Comparison of ENCODE assay signal across 2 cellular contexts in the genomic region with DNA sequence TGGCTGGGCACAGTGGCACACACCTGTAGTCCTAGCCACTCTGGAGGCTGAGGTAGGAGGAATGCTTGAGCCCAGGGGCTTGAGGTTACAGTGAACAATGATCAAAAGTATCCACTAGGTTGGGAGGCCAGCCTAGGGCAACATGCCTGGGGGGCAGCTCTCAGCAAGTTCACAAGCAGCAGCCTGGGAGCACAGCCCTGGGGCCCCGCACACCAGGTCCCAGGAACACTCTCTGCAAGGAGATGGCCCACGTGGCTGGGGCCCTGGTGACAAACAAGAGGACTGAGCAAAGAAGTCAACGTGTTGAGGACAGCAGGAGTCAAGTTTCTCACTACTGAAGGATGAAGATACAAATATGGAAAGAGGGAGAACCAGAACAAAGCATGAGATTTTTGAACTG.
A peak's percentile ranks its signal among the peaks of the same experiment; 100 is the strongest.
TF ChIP-seq lines count a peak whose summit lies in the region.

No MANE protein-coding gene starts in this region.

TF ChIP-seq in HepG2, 621 proteins besides CTCF, POLR2A, EP300 and RAD21:
- TF ChIP-seq ZNF687 (CRISPR knock-in tag; IDR thresholded peaks at IDR 0.05), result peak; percentile 36
- TF ChIP-seq, protein P1, sequence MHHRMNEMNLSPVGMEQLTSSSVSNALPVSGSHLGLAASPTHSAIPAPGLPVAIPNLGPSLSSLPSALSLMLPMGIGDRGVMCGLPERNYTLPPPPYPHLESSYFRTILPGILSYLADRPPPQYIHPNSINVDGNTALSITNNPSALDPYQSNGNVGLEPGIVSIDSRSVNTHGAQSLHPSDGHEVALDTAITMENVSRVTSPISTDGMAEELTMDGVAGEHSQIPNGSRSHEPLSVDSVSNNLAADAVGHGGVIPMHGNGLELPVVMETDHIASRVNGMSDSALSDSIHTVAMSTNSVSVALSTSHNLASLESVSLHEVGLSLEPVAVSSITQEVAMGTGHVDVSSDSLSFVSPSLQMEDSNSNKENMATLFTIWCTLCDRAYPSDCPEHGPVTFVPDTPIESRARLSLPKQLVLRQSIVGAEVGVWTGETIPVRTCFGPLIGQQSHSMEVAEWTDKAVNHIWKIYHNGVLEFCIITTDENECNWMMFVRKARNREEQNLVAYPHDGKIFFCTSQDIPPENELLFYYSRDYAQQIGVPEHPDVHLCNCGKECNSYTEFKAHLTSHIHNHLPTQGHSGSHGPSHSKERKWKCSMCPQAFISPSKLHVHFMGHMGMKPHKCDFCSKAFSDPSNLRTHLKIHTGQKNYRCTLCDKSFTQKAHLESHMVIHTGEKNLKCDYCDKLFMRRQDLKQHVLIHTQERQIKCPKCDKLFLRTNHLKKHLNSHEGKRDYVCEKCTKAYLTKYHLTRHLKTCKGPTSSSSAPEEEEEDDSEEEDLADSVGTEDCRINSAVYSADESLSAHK (CRISPR knock-in tag; IDR thresholded peaks at IDR 0.05; ENCODE audit: borderline replicate concordance), result no peak

TF ChIP-seq in GM12878, 131 proteins besides CTCF, POLR2A, EP300 and RAD21:
- TF ChIP-seq RFX5 (IDR thresholded peaks at IDR 0.05; ENCODE audit: low read depth, low read length) (no peak), CHD1 (IDR thresholded peaks at IDR 0.05; ENCODE audit: low read depth, low read length) (no peak), JUNB (IDR thresholded peaks at IDR 0.05) (no peak), PAX8 (IDR thresholded peaks at IDR 0.05) (no peak), ASH2L (IDR thresholded peaks at IDR 0.05; ENCODE audit: borderline replicate concordance, low read depth) (no peak), BCL11A (IDR thresholded peaks at IDR 0.05; ENCODE audit: low read depth, low read length) (no peak), ZNF384 (IDR thresholded peaks at IDR 0.05; ENCODE audit: borderline replicate concordance, low read depth, low read length) (no peak)
